ENCODE assay signal across 7 cellular contexts in genomic region chr16:25048146-25048618, GRCh38. TPM values are rescaled to one million over a fixed set of nuclear protein-coding genes. Genes with fewer than 3 reads are reported as not detected.
DNase-seq lines count a peak whose midpoint lies in the region; ATAC-seq and TF ChIP-seq lines count a peak whose summit lies in the region.

No MANE protein-coding gene starts in this region.

- H3K27ac ChIP-seq in HL-60 (replicated peaks) (peak overlapping the region; percentile 69), iPS-18a (ENCODE audit: low read length) (peak overlapping the region; percentile 78), stomach (peak overlapping the region; percentile 78 to 95 (median 91))

- H3K36me3 ChIP-seq in iPS-18a (ENCODE audit: control insufficient read depth, low read depth, low read length) (no peaks in the 10 kb centered on the region), stomach (no peaks in the 10 kb centered on the region)

- H3K27ac Mint-ChIP-seq in activated CD8-positive, alpha-beta T cell treated with anti-CD3 and anti-CD28 coated beads, Interleukin-2, amount 10 ng/mL, durations not matched to agents 7 days and 5 days = peak overlapping the region; percentile 98

- DNase-seq in HL-60 (ENCODE audit: low read depth in 1 of 2, low spot score in 1 of 2) (no peak), stomach (no peak), globus pallidus (ENCODE audit: low spot score) (no peak), GOT3 (lab: John Stamatoyannopoulos, UW) (no peak), KG1 (lab: John Stamatoyannopoulos, UW) (no peak)
- DNase-seq in activated CD8-positive, alpha-beta T cell treated with anti-CD3 and anti-CD28 coated beads, Interleukin-2, amount 10 ng/mL, durations not matched to agents 7 days and 5 days = no peak

- CTCF ChIA-PET in activated CD8-positive, alpha-beta T cell treated with anti-CD3 and anti-CD28 coated beads, Interleukin-2, amount 10 ng/mL, durations not matched to agents 7 days and 5 days (lab: Charles Lee) = interaction anchor here (0.8 to 3.7 kb wide), 8 partner anchors 13 to 177 kb away, joined by 3 to 19 read pairs (median 7); partner anchors contain the start of genes ARHGAP17 and LCMT1

- no peak for TF ChIP-seq POLR2A in stomach (IDR thresholded peaks at IDR 0.05)

- WGBS in stomach, 5 donors = 19 to 31% (median 23%) methylated on average over 4 of the region's 4 CpGs

- intact Hi-C loops in stomach (cut with DNase I; ENCODE audit: low total_unique reads) = no loop called here

- peak overlapping the region; percentile 82 for H3K4me3 Mint-ChIP-seq in activated CD8-positive, alpha-beta T cell treated with anti-CD3 and anti-CD28 coated beads, Interleukin-2, amount 10 ng/mL, durations not matched to agents 7 days and 5 days

- H3K36me3 Mint-ChIP-seq in activated CD8-positive, alpha-beta T cell treated with anti-CD3 and anti-CD28 coated beads, Interleukin-2, amount 10 ng/mL, durations not matched to agents 7 days and 5 days (ENCODE audit: low read depth) = no peaks in the 10 kb centered on the region

- H3K9me3 Mint-ChIP-seq in activated CD8-positive, alpha-beta T cell treated with anti-CD3 and anti-CD28 coated beads, Interleukin-2, amount 10 ng/mL, durations not matched to agents 7 days and 5 days (ENCODE audit: insufficient read depth) = no peaks in the 10 kb centered on the region

- peaks cover 5% of the 10 kb centered on the region for H3K4me1 ChIP-seq in iPS-18a (ENCODE audit: control insufficient read depth, low read depth, low read length)
- H3K4me1 ChIP-seq in stomach = peaks cover 17 to 51% (median 33%) of the 10 kb centered on the region in 4 donors

- no peak overlapping the region for H3K4me3 ChIP-seq in HL-60 (replicated peaks; ENCODE audit: insufficient read depth, low read length)
- no peak overlapping the region for H3K4me3 ChIP-seq in iPS-18a (ENCODE audit: low read length)
- H3K4me3 ChIP-seq in stomach = peak overlapping the region; percentile 36 to 50 (median 42)

- TF ChIP-seq CTCF in HL-60 (IDR thresholded peaks at IDR 0.05; ENCODE audit: insufficient read depth, low read length) = no peak
- no peak for TF ChIP-seq CTCF in stomach (IDR thresholded peaks at IDR 0.05)

- POLR2A ChIA-PET in activated CD8-positive, alpha-beta T cell treated with anti-CD3 and anti-CD28 coated beads, Interleukin-2, amount 10 ng/mL, durations not matched to agents 7 days and 5 days (lab: Charles Lee) = interaction anchor here (0.7 to 5.2 kb wide), 12 partner anchors 8 to 175 kb away, joined by 3 to 51 read pairs (median 26); partner anchors contain the start of genes ARHGAP17 and LCMT1

- H3K4me1 Mint-ChIP-seq in activated CD8-positive, alpha-beta T cell treated with anti-CD3 and anti-CD28 coated beads, Interleukin-2, amount 10 ng/mL, durations not matched to agents 7 days and 5 days (ENCODE audit: low read depth) = peaks cover 54% of the 10 kb centered on the region

- no peak for TF ChIP-seq EP300 in stomach (IDR thresholded peaks at IDR 0.05)

- H3K27me3 ChIP-seq in HL-60 (ENCODE audit: insufficient read depth, poor library complexity, severe bottlenecking) (no peaks in the 10 kb centered on the region), iPS-18a (ENCODE audit: control insufficient read depth, insufficient read depth, low read length) (no peaks in the 10 kb centered on the region), stomach (no peaks in the 10 kb centered on the region)

- no peaks in the 10 kb centered on the region for H3K27me3 Mint-ChIP-seq in activated CD8-positive, alpha-beta T cell treated with anti-CD3 and anti-CD28 coated beads, Interleukin-2, amount 10 ng/mL, durations not matched to agents 7 days and 5 days (ENCODE audit: low read depth)

- H3K9me3 ChIP-seq in iPS-18a (ENCODE audit: control insufficient read depth, low read depth, low read length) = no peaks in the 10 kb centered on the region
- H3K9me3 ChIP-seq in stomach = no peaks in the 10 kb centered on the region

- ATAC-seq in activated CD8-positive, alpha-beta T cell treated with anti-CD3 and anti-CD28 coated beads, Interleukin-2, amount 10 ng/mL, durations not matched to agents 7 days and 5 days = no peak

- H3K9ac ChIP-seq in iPS-18a (ENCODE audit: low read length) = peak overlapping the region; percentile 33

RNA-seq across cellular contexts. Expression of gene ARHGAP17, which starts 33.0 kb away (rescaled TPM):
- total RNA-seq in activated CD8-positive, alpha-beta T cell treated with anti-CD3 and anti-CD28 coated beads, Interleukin-2, amount 10 ng/mL, durations not matched to agents 7 days and 5 days = 10 to 100 TPM; 72.4 to 75.8 TPM
- total RNA-seq in stomach = 100 to 1,000 TPM in 2 of 5 donors, 10 to 100 TPM in 3; 30.3 to 414 (median 74.9) TPM
- polyA plus RNA-seq in stomach = 10 to 100 TPM; 18.4 to 22.7 (median 20.5) TPM

Comparison
In these comparisons a context has a peak if more than half of its experiments do, and no peak if none do; other contexts are left out.
1. H3K4me3 ChIP-seq: peak in stomach (4 of 4); none in HL-60 (single experiment) and iPS-18a (single experiment).
2. Peak in every context shown above with its lines, with median percentiles within 50 percentile points of each other: H3K27ac ChIP-seq.